Comparison of ENCODE assay signal across 8 cellular contexts in the genomic region with DNA sequence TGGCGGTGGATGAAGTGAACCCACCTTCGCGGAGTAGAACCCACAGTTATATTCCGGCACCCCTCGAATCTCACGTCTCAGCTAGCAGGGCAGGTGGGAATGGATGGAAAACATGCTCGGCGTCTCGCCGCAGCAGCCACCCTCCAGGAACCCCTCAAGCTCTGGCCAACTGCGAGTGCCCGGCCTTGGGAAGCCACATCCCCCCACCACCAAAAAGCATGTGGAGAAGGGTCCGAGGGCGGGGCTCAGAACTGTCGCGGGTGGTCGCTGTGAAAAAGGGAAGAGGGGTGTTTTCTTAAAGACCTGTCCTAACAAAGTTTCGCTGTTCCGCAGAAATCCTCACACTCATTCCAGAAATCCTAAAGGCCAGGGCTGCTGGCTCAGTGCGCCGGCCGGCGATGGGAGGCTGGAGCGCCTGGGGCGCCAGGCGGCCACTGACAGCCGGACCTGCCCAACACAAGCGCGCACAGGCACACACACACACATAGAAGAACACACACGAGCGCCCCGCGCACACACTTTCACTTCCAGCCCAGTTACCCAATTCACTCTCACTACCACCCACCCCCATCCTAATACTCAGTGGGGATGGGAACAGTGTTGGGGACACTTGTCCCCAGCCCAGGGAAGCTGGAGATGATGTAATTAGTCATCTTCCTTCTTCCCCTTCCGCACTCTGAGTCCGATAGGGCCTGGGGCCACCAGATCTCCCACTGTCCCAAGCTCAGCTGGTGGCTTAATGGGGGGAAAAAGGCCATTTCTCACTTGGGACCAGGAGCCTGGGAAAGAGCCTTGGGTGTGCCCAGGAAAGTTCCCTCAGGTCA. TPM values are rescaled to one million over a fixed set of nuclear protein-coding genes. Genes with fewer than 3 reads are reported as not detected.
DNase-seq lines count a peak whose midpoint lies in the region; ATAC-seq and TF ChIP-seq lines count a peak whose summit lies in the region.

No MANE protein-coding gene starts in this region.

- peaks cover 63% of the 10 kb centered on the region for H3K27me3 ChIP-seq in HL-60 (ENCODE audit: insufficient read depth, poor library complexity, severe bottlenecking)

- peaks cover 3% of the 10 kb centered on the region for H3K36me3 Mint-ChIP-seq in brain
- peaks cover 20% of the 10 kb centered on the region for H3K36me3 Mint-ChIP-seq in memory B cell

- peaks cover 87% of the 10 kb centered on the region for H3K27me3 Mint-ChIP-seq in brain
- H3K27me3 Mint-ChIP-seq in memory B cell: no peaks in the 10 kb centered on the region

- TF ChIP-seq CTCF in HL-60 (IDR thresholded peaks at IDR 0.05; ENCODE audit: insufficient read depth, low read length) (no peak), brain (conservative IDR thresholded peaks at IDR 0.05) (no peak)

- H3K9me3 Mint-ChIP-seq in brain (peaks cover 0 to 8% (median 0%) of the 10 kb centered on the region in 5 experiments), memory B cell (no peaks in the 10 kb centered on the region)

- peak overlapping the region; percentile 14 for H3K4me3 ChIP-seq in HL-60 (replicated peaks; ENCODE audit: insufficient read depth, low read length)

- H3K27ac Mint-ChIP-seq in brain: peak overlapping the region in 4 of 5 experiments; percentile 19 to 94 (median 90)
- peak overlapping the region; percentile 95 for H3K27ac Mint-ChIP-seq in memory B cell

- H3K4me1 Mint-ChIP-seq in brain: peaks cover 74% of the 10 kb centered on the region
- peaks cover 46% of the 10 kb centered on the region for H3K4me1 Mint-ChIP-seq in memory B cell

- ATAC-seq in memory B cell (ENCODE audit: low read depth) (peak; percentile 19), HG02798 (IDR thresholded peaks at IDR 0.05; ENCODE audit: poor library complexity, unreplicated experiment) (no peak)

- H3K4me3 Mint-ChIP-seq in brain (peak overlapping the region; percentile 87 to 94 (median 90)), memory B cell (peak overlapping the region; percentile 95)

- DNase-seq in ELR (ENCODE audit: low read depth) (peak; percentile 23), HL-60 (ENCODE audit: low read depth in 1 of 2, low spot score in 1 of 2) (peak in 1 of 2 experiments; percentile 76), memory B cell (ENCODE audit: low spot score in 2 of 2) (peak in 1 of 2 donors; percentile 38), HuH-7.5 (ENCODE audit: low spot score) (no peak), NCI-H510A treated with DMSO at 0.1 percent for 48 hours (lab: John Stamatoyannopoulos, UW) (no peak)
- DNase-seq in effector CD4-positive, alpha-beta T cell: no peak

- H3K27ac ChIP-seq in HL-60 (replicated peaks): no peak overlapping the region

RNA-seq across cellular contexts. Expression of a gene that starts 2.0 kb away (rescaled TPM):
- 9.7 TPM for polyA plus RNA-seq in brain (ENCODE audit: insufficient read depth, low read depth, low replicate concordance)
